In genomic region chr15:62021991-62022600, GRCh38 we compare ENCODE assay signal across 14 cellular contexts. TPM values are rescaled to one million over a fixed set of nuclear protein-coding genes. Genes with fewer than 3 reads are reported as not detected.
A peak's percentile ranks its signal among the peaks of the same experiment; 100 is the strongest.
DNase-seq lines count a peak whose midpoint lies in the region; ATAC-seq and TF ChIP-seq lines count a peak whose summit lies in the region.
"Had no signal": no experiment of that assay in that cellular context is flagged by ENCODE, and none has a peak within 500 bp of the region (broad histone marks: within the 10 kb centered on the region; RNA-seq: fewer than 3 reads in every experiment).

No MANE protein-coding gene starts in this region.

- dilution Hi-C loops in mammary epithelial cell (cut with HindIII; ENCODE audit: low sequenced_read_pairs) = no loop called here

- in situ Hi-C loops in mammary epithelial cell (cut with MboI; ENCODE audit: low sequenced_read_pairs in 2 of 2) = no loop called here

- peaks cover 11% of the 10 kb centered on the region for H3K9me3 Mint-ChIP-seq in osteocyte (ENCODE audit: unreplicated experiment)
- peaks cover 3 to 5% of the 10 kb centered on the region in 2 donors for H3K9me3 Mint-ChIP-seq in activated T-cell treated with anti-CD3 and anti-CD28 coated beads, Interleukin-2, amount 50 U/mL, for 72 hours

- BruUV-seq in mammary epithelial cell (replicated peaks; lab: Mats Ljungman, UMichigan) = no TSS peak

- H3K4me2 ChIP-seq in MM.1S (ENCODE audit: low read depth, low read length) (no peak overlapping the region), mammary epithelial cell (ENCODE audit: insufficient read depth, low read depth, low read length) (no peak overlapping the region)
- H3K4me2 ChIP-seq: BLaER1 had no signal

- DNase-seq in SIG-M5 treated with dmso at 0.1 percent for 504 hours (lab: John Stamatoyannopoulos, UW; ENCODE audit: unreplicated experiment) (peak; percentile 9), SIG-M5 (lab: John Stamatoyannopoulos, UW) (no peak), MM.1S (no peak), mammary epithelial cell (no peak), osteocyte (ENCODE audit: extremely low spot score, unreplicated experiment) (no peak), pons (ENCODE audit: low spot score) (no peak), posterior vena cava (ENCODE audit: low spot score) (no peak)
- no peak for DNase-seq in activated T-cell treated with anti-CD3 and anti-CD28 coated beads, Interleukin-2, amount 50 U/mL, for 72 hours
- DNase-seq: activated CD8-positive, alpha-beta memory T cell treated with anti-CD3 and anti-CD28 coated beads, Interleukin-2, amount 10 ng/mL, durations not matched to agents 7 days and 5 days; kidney glomerular epithelial cell; T-helper 1 cell had no signal

- 100% methylated on average over 3 of the region's 3 CpGs for WGBS in mammary epithelial cell (ENCODE audit: low coverage, missing lambda C conversion rate)

- no peak for ATAC-seq in activated T-cell treated with anti-CD3 and anti-CD28 coated beads, Interleukin-2, amount 50 U/mL, for 72 hours (replicated peaks in 1 of 2)
- ATAC-seq: activated CD8-positive, alpha-beta memory T cell treated with anti-CD3 and anti-CD28 coated beads, Interleukin-2, amount 10 ng/mL, durations not matched to agents 7 days and 5 days; GM12878 had no signal

- no peak overlapping the region for H3K27ac Mint-ChIP-seq in osteocyte (ENCODE audit: unreplicated experiment)
- H3K27ac Mint-ChIP-seq in activated T-cell treated with anti-CD3 and anti-CD28 coated beads, Interleukin-2, amount 50 U/mL, for 72 hours = no peak overlapping the region
- H3K27ac Mint-ChIP-seq: activated CD8-positive, alpha-beta memory T cell treated with anti-CD3 and anti-CD28 coated beads, Interleukin-2, amount 10 ng/mL, durations not matched to agents 7 days and 5 days had no signal

- CTCF ChIA-PET in mammary epithelial cell (lab: Charles Lee; ENCODE audit: low non-redundant PET) = no interaction called here

- H3K36me3 Mint-ChIP-seq in osteocyte (ENCODE audit: unreplicated experiment) = peaks cover 53% of the 10 kb centered on the region
- peaks cover 8 to 25% of the 10 kb centered on the region in 2 donors for H3K36me3 Mint-ChIP-seq in activated T-cell treated with anti-CD3 and anti-CD28 coated beads, Interleukin-2, amount 50 U/mL, for 72 hours (ENCODE audit: insufficient read depth in 2 of 2)

- no peak overlapping the region for H2AFZ ChIP-seq in MM.1S (ENCODE audit: low read length)
- H2AFZ ChIP-seq in mammary epithelial cell (ENCODE audit: low read depth, low read length) = no peak overlapping the region

- H3K9me3 ChIP-seq in MM.1S (replicated peaks; ENCODE audit: insufficient read depth, low read length) (no peaks in the 10 kb centered on the region), mammary epithelial cell (replicated peaks; ENCODE audit: insufficient read depth, low read length) (no peaks in the 10 kb centered on the region)
- H3K9me3 ChIP-seq: suprapubic skin had no signal

- TF ChIP-seq CTCF in MM.1S (IDR thresholded peaks at IDR 0.05; ENCODE audit: low read length) (peak; percentile 19; the same call in 1 of the 2 replicates), mammary epithelial cell (conservative IDR thresholded peaks at IDR 0.05 in 1 of 2, IDR thresholded peaks at IDR 0.05 in 1 of 2; ENCODE audit: extremely low read depth in 1 of 2, insufficient read depth in 1 of 2, low read depth in 1 of 2, low read length in 2 of 2) (peak; percentile 12 to 33), osteocyte (IDR thresholded peaks at IDR 0.05) (peak; percentile 38)

- H3K9ac ChIP-seq in MM.1S (ENCODE audit: low read length) (no peak overlapping the region), mammary epithelial cell (ENCODE audit: insufficient read depth, low read length) (no peak overlapping the region)
- H3K9ac ChIP-seq: BLaER1 had no signal

- intact Hi-C loops in mammary epithelial cell (cut with micrococcal nuclease) (no loop called here), posterior vena cava (cut with DNase I) (no loop called here)

- H3K36me3 ChIP-seq in MM.1S (replicated peaks; ENCODE audit: insufficient read depth, low read length) (peaks cover 16% of the 10 kb centered on the region), mammary epithelial cell (ENCODE audit: insufficient read depth, low read length) (peaks cover 3% of the 10 kb centered on the region)

- H3K27me3 ChIP-seq in MM.1S (replicated peaks; ENCODE audit: insufficient read depth, low read length) = no peaks in the 10 kb centered on the region
- no peaks in the 10 kb centered on the region for H3K27me3 ChIP-seq in mammary epithelial cell (ENCODE audit: insufficient read depth, low read length)
- H3K27me3 ChIP-seq: BLaER1, suprapubic skin had no signal

- H3K79me2 ChIP-seq in MM.1S (ENCODE audit: low read length) (no peaks in the 10 kb centered on the region), mammary epithelial cell (ENCODE audit: insufficient read depth, low read length) (no peaks in the 10 kb centered on the region)

- no peaks in the 10 kb centered on the region for H3F3A ChIP-seq in MM.1S (ENCODE audit: insufficient read depth, low read length)

- H3K4me3 Mint-ChIP-seq in osteocyte (ENCODE audit: unreplicated experiment) = no peak overlapping the region
- no peak overlapping the region for H3K4me3 Mint-ChIP-seq in activated T-cell treated with anti-CD3 and anti-CD28 coated beads, Interleukin-2, amount 50 U/mL, for 72 hours
- H3K4me3 Mint-ChIP-seq: activated CD8-positive, alpha-beta memory T cell treated with anti-CD3 and anti-CD28 coated beads, Interleukin-2, amount 10 ng/mL, durations not matched to agents 7 days and 5 days had no signal

- H3K27ac ChIP-seq in MM.1S (ENCODE audit: low read length) (no peak overlapping the region), mammary epithelial cell (ENCODE audit: insufficient read depth, low read depth, low read length) (no peak overlapping the region)
- H3K27ac ChIP-seq: BLaER1, suprapubic skin had no signal

- peaks cover 5% of the 10 kb centered on the region for H3K4me1 Mint-ChIP-seq in osteocyte (ENCODE audit: unreplicated experiment)
- H3K4me1 Mint-ChIP-seq in activated T-cell treated with anti-CD3 and anti-CD28 coated beads, Interleukin-2, amount 50 U/mL, for 72 hours (ENCODE audit: low read depth) = no peaks in the 10 kb centered on the region
- H3K4me1 Mint-ChIP-seq: activated CD8-positive, alpha-beta memory T cell treated with anti-CD3 and anti-CD28 coated beads, Interleukin-2, amount 10 ng/mL, durations not matched to agents 7 days and 5 days had no signal

- H3K4me1 ChIP-seq in MM.1S (ENCODE audit: low read length) (peaks cover 1% of the 10 kb centered on the region; the same call in 1 of the 2 replicates), mammary epithelial cell (ENCODE audit: insufficient read depth, low read length) (no peaks in the 10 kb centered on the region)
- H3K4me1 ChIP-seq: BLaER1, suprapubic skin had no signal

- H4K20me1 ChIP-seq in MM.1S (ENCODE audit: insufficient read depth, low read length) (no peaks in the 10 kb centered on the region), mammary epithelial cell (ENCODE audit: insufficient read depth, low read length) (no peaks in the 10 kb centered on the region)
- H4K20me1 ChIP-seq: BLaER1 had no signal

- H3K27me3 Mint-ChIP-seq in osteocyte (ENCODE audit: unreplicated experiment) = no peaks in the 10 kb centered on the region
- H3K27me3 Mint-ChIP-seq in activated T-cell treated with anti-CD3 and anti-CD28 coated beads, Interleukin-2, amount 50 U/mL, for 72 hours (ENCODE audit: low read depth) = no peaks in the 10 kb centered on the region
- H3K27me3 Mint-ChIP-seq: activated CD8-positive, alpha-beta memory T cell treated with anti-CD3 and anti-CD28 coated beads, Interleukin-2, amount 10 ng/mL, durations not matched to agents 7 days and 5 days had no signal

- H3K9me2 ChIP-seq in MM.1S (replicated peaks; ENCODE audit: insufficient read depth, low read length) = no peaks in the 10 kb centered on the region

- no peak overlapping the region for H3K4me3 ChIP-seq in MM.1S (ENCODE audit: low read length)
- H3K4me3 ChIP-seq in mammary epithelial cell (replicated peaks in 1 of 3; ENCODE audit: insufficient read depth in 1 of 3, low read depth in 2 of 3, low read length in 3 of 3) = no peak overlapping the region
- H3K4me3 ChIP-seq: BLaER1, GM12878, suprapubic skin had no signal

RNA-seq across cellular contexts. Expression of gene VPS13C, which starts 38.2 kb away (rescaled TPM):
- total RNA-seq in mammary epithelial cell = 10 to 100 TPM; 43.3 to 79.9 TPM
- 6.2 TPM for polyA plus RNA-seq in mammary epithelial cell
- 20.7 TPM for polyA minus RNA-seq in mammary epithelial cell
- 60.2 and 67.5 TPM in 2 replicates for total RNA-seq in osteocyte
- total RNA-seq in activated T-cell treated with anti-CD3 and anti-CD28 coated beads, Interleukin-2, amount 50 U/mL, for 72 hours = 10 to 100 TPM; 71.7 to 88.5 TPM
- 10 to 100 TPM; 89.2 to 93.0 TPM for total RNA-seq in posterior vena cava

RNA-seq across cellular contexts. Expression of gene C2CD4A, which starts 44.7 kb away (rescaled TPM):
- total RNA-seq in mammary epithelial cell (not detected), osteocyte (not detected in 2 replicates), posterior vena cava (not detected)
- not detected for polyA plus RNA-seq in mammary epithelial cell
- polyA minus RNA-seq in mammary epithelial cell = not detected
- total RNA-seq in activated T-cell treated with anti-CD3 and anti-CD28 coated beads, Interleukin-2, amount 50 U/mL, for 72 hours = 1 to 10 TPM in 1 of 2 donors, under 1 TPM in 1; 0.46 to 1.8 TPM
- total RNA-seq: GM12878 had no signal
- polyA plus RNA-seq: GM12878 had no signal
